In the genomic region with DNA sequence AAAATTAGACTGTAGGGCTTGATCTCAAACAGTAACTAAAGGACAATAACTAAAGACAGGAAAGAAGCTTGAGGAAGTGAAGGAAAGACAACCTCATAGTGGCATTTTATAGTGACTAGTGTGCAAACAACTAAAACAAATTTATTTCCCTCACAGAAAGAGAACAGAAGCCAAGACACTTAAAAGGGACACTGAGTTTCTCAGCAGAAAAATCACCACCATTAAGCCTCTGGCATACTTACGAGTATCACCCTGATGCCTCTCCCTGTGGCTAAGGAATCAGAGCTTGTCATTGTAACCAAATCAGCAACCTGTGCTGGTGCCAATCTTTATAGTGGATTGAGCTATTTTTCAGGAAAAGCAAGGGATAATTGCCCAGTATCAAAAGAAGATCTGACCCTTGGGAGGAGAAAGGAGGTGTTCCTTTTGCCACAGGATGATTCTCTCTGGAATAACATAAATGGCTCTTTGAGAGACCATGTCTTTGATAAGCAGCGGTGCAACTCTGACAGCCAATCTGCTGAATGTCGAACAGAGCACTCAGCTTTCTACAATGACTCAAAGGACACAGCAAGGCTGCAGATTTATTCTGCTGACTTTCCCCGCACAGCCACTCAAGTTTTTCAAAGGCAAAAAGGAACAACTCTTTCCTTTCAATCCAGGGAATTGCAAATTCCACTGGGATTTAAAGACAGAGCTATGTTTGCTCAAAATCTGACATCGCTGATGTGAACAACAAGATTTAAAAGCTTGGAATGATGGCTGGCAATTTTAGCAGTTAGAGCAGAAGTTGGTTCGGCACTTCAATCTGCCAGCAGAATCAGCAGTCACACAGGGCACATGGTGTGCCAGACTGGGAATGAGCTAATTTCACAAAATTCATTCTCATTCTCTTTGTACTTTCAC, we compare ENCODE assay signal across 10 cellular contexts. TPM values are rescaled to one million over a fixed set of nuclear protein-coding genes. Genes with fewer than 3 reads are reported as not detected.
DNase-seq lines count a peak whose midpoint lies in the region; ATAC-seq, FAIRE-seq and TF ChIP-seq lines count a peak whose summit lies in the region.
"Had no signal": no experiment of that assay in that cellular context is flagged by ENCODE, and none has a peak within 500 bp of the region (broad histone marks: within the 10 kb centered on the region; RNA-seq: fewer than 3 reads in every experiment).

No MANE protein-coding gene starts in this region.

- TF ChIP-seq CTCF in astrocyte (IDR thresholded peaks at IDR 0.05; ENCODE audit: insufficient read depth, low read depth, low read length): no peak
- TF ChIP-seq CTCF in hepatocyte (IDR thresholded peaks at IDR 0.05; ENCODE audit: poor library complexity): no peak
- TF ChIP-seq CTCF in retinal pigment epithelial cell (conservative IDR thresholded peaks at IDR 0.05; ENCODE audit: low read depth, low read length): no peak

- H3K4me1 Mint-ChIP-seq in astrocyte (ENCODE audit: low read depth, unreplicated experiment): peaks cover 19% of the 10 kb centered on the region

- H3K4me3 ChIP-seq in HUES64 (ENCODE audit: low read length) (no peak overlapping the region), astrocyte (ENCODE audit: insufficient read depth, low read depth, low read length) (no peak overlapping the region), hepatocyte (no peak overlapping the region), retinal pigment epithelial cell (ENCODE audit: low read length) (peak overlapping the region; percentile 21)

- peaks cover 1% of the 10 kb centered on the region for H3K36me3 Mint-ChIP-seq in astrocyte (ENCODE audit: low read depth, unreplicated experiment)

- H3K9me3 ChIP-seq in HUES64 (ENCODE audit: insufficient read depth, low read depth, low read length) (no peaks in the 10 kb centered on the region), astrocyte (ENCODE audit: insufficient read depth, low read depth, low read length) (no peaks in the 10 kb centered on the region), hepatocyte (ENCODE audit: low read depth) (no peaks in the 10 kb centered on the region)

- WGBS in HUES64: 74% methylated on average over 6 of the region's 6 CpGs
- WGBS in hepatocyte (ENCODE audit: low lambda C conversion rate, missing lambda C conversion rate): 48% methylated on average over 6 of the region's 6 CpGs

- H3K36me3 ChIP-seq in HUES64 (ENCODE audit: insufficient read depth, low read length) (no peaks in the 10 kb centered on the region), astrocyte (ENCODE audit: insufficient read depth, low read length) (no peaks in the 10 kb centered on the region), hepatocyte (replicated peaks; ENCODE audit: insufficient read depth, low read depth) (no peaks in the 10 kb centered on the region)

- H3K79me2 ChIP-seq in astrocyte (ENCODE audit: insufficient read depth, low read length) (peaks cover 76% of the 10 kb centered on the region), hepatocyte (peaks cover 48% of the 10 kb centered on the region)

- DNase-seq in astrocyte (ENCODE audit: low read depth) (no peak), hepatocyte (ENCODE audit: low spot score) (no peak), retinal pigment epithelial cell (ENCODE audit: low read depth) (no peak)
- DNase-seq: NCI-H2029; stimulated activated naive CD8-positive, alpha-beta T cell treated with anti-CD3 and anti-CD28 coated beads, Interleukin-15, Interleukin-2, amounts not matched to agents 100 U/mL and 50 U/mL, for 24 hours had no signal

- peaks cover 11% of the 10 kb centered on the region for H3K4me1 ChIP-seq in HUES64 (ENCODE audit: insufficient read depth, low read length)
- H3K4me1 ChIP-seq in astrocyte (ENCODE audit: insufficient read depth, low read length): peaks cover 12% of the 10 kb centered on the region
- peaks cover 24% of the 10 kb centered on the region for H3K4me1 ChIP-seq in hepatocyte (ENCODE audit: insufficient read depth)

- H2AFZ ChIP-seq in astrocyte (ENCODE audit: low read depth, low read length) (no peak overlapping the region), hepatocyte (no peak overlapping the region)

- H3K27me3 ChIP-seq in HUES64 (ENCODE audit: insufficient read depth, low read length) (no peaks in the 10 kb centered on the region), astrocyte (ENCODE audit: insufficient read depth, low read length) (no peaks in the 10 kb centered on the region), hepatocyte (no peaks in the 10 kb centered on the region)

- no peaks in the 10 kb centered on the region for H3K9me2 ChIP-seq in hepatocyte (replicated peaks; ENCODE audit: insufficient read depth)

- FAIRE-seq in astrocyte (lab: Jason Lieb, UNC): no peak

- ATAC-seq in GM18517 (IDR thresholded peaks at IDR 0.05; ENCODE audit: unreplicated experiment): no peak
- ATAC-seq in GM18907 (IDR thresholded peaks at IDR 0.05; ENCODE audit: unreplicated experiment): no peak
- no peak for ATAC-seq in HG03139 (IDR thresholded peaks at IDR 0.05; ENCODE audit: unreplicated experiment)
- ATAC-seq in HG02981 (IDR thresholded peaks at IDR 0.05; ENCODE audit: unreplicated experiment): no peak
- ATAC-seq: stimulated activated naive CD8-positive, alpha-beta T cell treated with anti-CD3 and anti-CD28 coated beads, Interleukin-15, Interleukin-2, amounts not matched to agents 100 U/mL and 50 U/mL, for 24 hours had no signal

- H3K4me2 ChIP-seq in astrocyte (ENCODE audit: low read length) (peak overlapping the region; percentile 74), hepatocyte (peak overlapping the region; percentile 51)

- H3K27ac ChIP-seq in HUES64 (ENCODE audit: low read depth, low read length) (0 out of 2 replicates have a peak overlapping the region, but pooled peaks have one; percentile 4), astrocyte (ENCODE audit: low read depth, low read length) (no peak overlapping the region), hepatocyte (peak overlapping the region; percentile 23)

- H4K20me1 ChIP-seq in astrocyte (ENCODE audit: insufficient read depth, low read length) (peaks cover 71% of the 10 kb centered on the region), hepatocyte (ENCODE audit: insufficient read depth, poor library complexity, severe bottlenecking) (peaks cover 13% of the 10 kb centered on the region)

- no peak overlapping the region for H3K27ac Mint-ChIP-seq in astrocyte (ENCODE audit: unreplicated experiment)

- H3K9ac ChIP-seq in HUES64 (ENCODE audit: low read depth, low read length): no peak overlapping the region
- peak overlapping the region; percentile 35 for H3K9ac ChIP-seq in astrocyte (ENCODE audit: low read length)

- no peaks in the 10 kb centered on the region for H3K9me3 Mint-ChIP-seq in astrocyte (ENCODE audit: unreplicated experiment)

- no peak overlapping the region for H3K4me3 Mint-ChIP-seq in astrocyte (ENCODE audit: unreplicated experiment)

- no peaks in the 10 kb centered on the region for H3K27me3 Mint-ChIP-seq in astrocyte (ENCODE audit: low read depth, unreplicated experiment)

RNA-seq across cellular contexts. Expression of a gene that starts 34.6 kb away (rescaled TPM):
- 13.9 TPM for polyA plus RNA-seq in HUES64 (2013, experiment 1 of 2)
- 11.6 TPM for polyA plus RNA-seq in HUES64 (2013, experiment 2 of 2)
- total RNA-seq in astrocyte: 35.1 and 38.3 TPM in 2 replicates
- 12.6 and 17.8 TPM in 2 replicates for total RNA-seq in hepatocyte
- polyA plus RNA-seq in hepatocyte: 19.2 and 20.5 TPM in 2 replicates
